In the genomic region with DNA sequence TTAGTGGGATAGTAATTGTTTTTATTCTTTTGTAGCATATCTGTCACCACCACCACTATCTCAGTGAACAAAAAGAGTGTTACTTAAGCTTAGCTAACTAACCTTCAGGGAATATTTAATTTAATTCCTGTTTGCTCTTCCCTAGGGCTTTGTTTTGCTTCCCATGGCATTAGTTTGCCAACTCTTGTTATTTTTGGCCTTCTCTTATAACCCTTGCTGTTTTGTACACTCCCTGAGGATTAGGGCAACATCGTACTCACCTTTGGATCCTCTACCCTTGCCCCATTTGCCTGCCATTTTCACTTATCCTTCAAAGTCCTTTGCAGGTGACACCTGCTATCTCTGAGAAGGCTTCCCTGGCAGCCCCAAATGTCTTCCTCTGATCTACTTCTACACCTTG, we compare ENCODE assay signal across 22 cellular contexts. TPM values are rescaled to one million over a fixed set of nuclear protein-coding genes. Genes with fewer than 3 reads are reported as not detected.
"Had no signal": no experiment of that assay in that cellular context is flagged by ENCODE, and none has a peak within 500 bp of the region (broad histone marks: within the 10 kb centered on the region; RNA-seq: fewer than 3 reads in every experiment).

No MANE protein-coding gene starts in this region.

- H3K27ac Mint-ChIP-seq: immature natural killer cell; nephron progenitor cell; stimulated activated naive CD8-positive, alpha-beta T cell treated with anti-CD3 and anti-CD28 coated beads, Interleukin-15, amount 100 ng/mL, for 72 hours had no signal

- H3K36me3 Mint-ChIP-seq: stimulated activated effector memory CD8-positive, alpha-beta T cell treated with anti-CD3 and anti-CD28 coated beads, Interleukin-12 subunit alpha, Interleukin-12 subunit beta, amount 100 ng/mL, for 72 hours had no signal

- ATAC-seq: foreskin keratinocyte; stimulated activated effector memory CD8-positive, alpha-beta T cell treated with anti-CD3 and anti-CD28 coated beads, Interleukin-12 subunit alpha, Interleukin-12 subunit beta, amount 100 ng/mL, for 72 hours; stimulated activated naive CD8-positive, alpha-beta T cell treated with anti-CD3 and anti-CD28 coated beads, Interleukin-15, amount 100 ng/mL, for 72 hours had no signal

- FAIRE-seq: endothelial cell of umbilical vein had no signal

- H3K9me3 Mint-ChIP-seq: endodermal cell; immature natural killer cell; naive B cell; nephron progenitor cell; stimulated activated effector memory CD8-positive, alpha-beta T cell treated with anti-CD3 and anti-CD28 coated beads, Interleukin-12 subunit alpha, Interleukin-12 subunit beta, amount 100 ng/mL, for 72 hours; stimulated activated naive CD8-positive, alpha-beta T cell treated with anti-CD3 and anti-CD28 coated beads, Interleukin-15, amount 100 ng/mL, for 72 hours had no signal

- H3K36me3 ChIP-seq: colonic mucosa, neutrophil, thoracic aorta, transverse colon had no signal

- H3K9me3 ChIP-seq: colonic mucosa, left ventricle myocardium inferior, neutrophil, thoracic aorta, transverse colon had no signal

- H3K27ac ChIP-seq: colonic mucosa, foreskin keratinocyte, left ventricle myocardium inferior, neutrophil, thoracic aorta, transverse colon had no signal

- H3K4me3 Mint-ChIP-seq: endodermal cell; immature natural killer cell; naive B cell; nephron progenitor cell; stimulated activated effector memory CD8-positive, alpha-beta T cell treated with anti-CD3 and anti-CD28 coated beads, Interleukin-12 subunit alpha, Interleukin-12 subunit beta, amount 100 ng/mL, for 72 hours; stimulated activated naive CD8-positive, alpha-beta T cell treated with anti-CD3 and anti-CD28 coated beads, Interleukin-15, amount 100 ng/mL, for 72 hours had no signal

- H3K4me1 ChIP-seq: colonic mucosa, foreskin keratinocyte had no signal

- H3K4me3 ChIP-seq: colonic mucosa, left ventricle myocardium inferior, lung, smooth muscle cell, thoracic aorta, transverse colon had no signal

- H3K4me2 ChIP-seq: smooth muscle cell had no signal

- H3K27me3 Mint-ChIP-seq: naive B cell; stimulated activated naive CD8-positive, alpha-beta T cell treated with anti-CD3 and anti-CD28 coated beads, Interleukin-15, amount 100 ng/mL, for 72 hours had no signal

- H3K27me3 ChIP-seq: colonic mucosa, foreskin keratinocyte, neutrophil, transverse colon had no signal

- DNase-seq: colonic mucosa; dermis blood vessel endothelial cell; endodermal cell; erythroblast; foreskin keratinocyte; immature natural killer cell; left ventricle myocardium inferior; mesendoderm; naive B cell; nephron progenitor cell; posterior cingulate gyrus; stimulated activated CD4-positive, alpha-beta T cell treated with anti-CD3 and anti-CD28 coated beads, Interleukin-2, amount 100 ng/mL, for 48 hours; stimulated activated CD8-positive, alpha-beta memory T cell treated with anti-CD3 and anti-CD28 coated beads, Interleukin-4, amount 100 ng/mL, for 48 hours; stimulated activated naive CD8-positive, alpha-beta T cell treated with anti-CD3 and anti-CD28 coated beads, Interleukin-15, amount 100 ng/mL, for 72 hours; substantia nigra; transverse colon had no signal

RNA-seq across cellular contexts. Expression of gene KIAA0319, which starts 44.6 kb away (rescaled TPM):
- total RNA-seq: dermis blood vessel endothelial cell, foreskin keratinocyte, left ventricle myocardium inferior, smooth muscle cell, thoracic aorta had no signal
- polyA plus RNA-seq: foreskin keratinocyte, immature natural killer cell, smooth muscle cell had no signal
